In genomic region chr17:12403881-12404398, GRCh38 we compare ENCODE assay signal across 18 cellular contexts.
DNase-seq lines count a peak whose midpoint lies in the region; ATAC-seq and TF ChIP-seq lines count a peak whose summit lies in the region.
"Had no signal": no experiment of that assay in that cellular context is flagged by ENCODE, and none has a peak within 500 bp of the region (broad histone marks: within the 10 kb centered on the region; RNA-seq: fewer than 3 reads in every experiment).

No MANE protein-coding gene starts in this region.

- peaks cover 54% of the 10 kb centered on the region for H3K4me1 Mint-ChIP-seq in HFFc6 (ENCODE audit: low read depth)
- H3K4me1 Mint-ChIP-seq: CD14-positive monocyte; CD4-positive, alpha-beta memory T cell; GM23338; IgD-negative memory B cell had no signal

- CTCF ChIA-PET in A673 (lab: Charles Lee) = no interaction called here

- no peaks in the 10 kb centered on the region; the same call in 1 of the 2 replicates for H3K9me3 ChIP-seq in SJSA1 (replicated peaks)
- no peaks in the 10 kb centered on the region for H3K9me3 ChIP-seq in A673 (ENCODE audit: low read depth, low read length, poor library complexity, severe bottlenecking)
- H3K9me3 ChIP-seq: BLaER1 had no signal

- no peaks in the 10 kb centered on the region for H3K9me3 Mint-ChIP-seq in HFFc6
- H3K9me3 Mint-ChIP-seq: GM23338, IgD-negative memory B cell had no signal

- peaks cover 2% of the 10 kb centered on the region; the same call in 1 of the 2 replicates for H3K27me3 Mint-ChIP-seq in HFFc6 (ENCODE audit: insufficient read depth)
- H3K27me3 Mint-ChIP-seq: CD4-positive, alpha-beta memory T cell; IgD-negative memory B cell had no signal

- H3K4me1 ChIP-seq in SJSA1 (replicated peaks) (peaks cover 41% of the 10 kb centered on the region), A673 (ENCODE audit: insufficient read depth, low read length, poor library complexity, severe bottlenecking) (no peaks in the 10 kb centered on the region)
- H3K4me1 ChIP-seq: BLaER1 had no signal

- H3K36me3 Mint-ChIP-seq in HFFc6 (ENCODE audit: low read depth) = no peaks in the 10 kb centered on the region
- H3K36me3 Mint-ChIP-seq: CD14-positive monocyte; CD4-positive, alpha-beta memory T cell; IgD-negative memory B cell had no signal

- TF ChIP-seq CTCF in HFFc6 (IDR thresholded peaks at IDR 0.05) = no peak
- TF ChIP-seq CTCF in fibroblast of mammary gland (conservative IDR thresholded peaks at IDR 0.05; ENCODE audit: control insufficient read depth, insufficient read depth, low read depth, low read length) = no peak
- no peak for TF ChIP-seq CTCF in A673 (conservative IDR thresholded peaks at IDR 0.05; ENCODE audit: low read depth, low read length)

- no peak for ATAC-seq in HG03135 (IDR thresholded peaks at IDR 0.05; ENCODE audit: unreplicated experiment)
- no peak for ATAC-seq in GM21447 (IDR thresholded peaks at IDR 0.05; ENCODE audit: unreplicated experiment)
- ATAC-seq: GM23338 had no signal

- BruUV-seq in A673 (replicated peaks; lab: Mats Ljungman, UMichigan) = no TSS peak

- peak overlapping the region; percentile 86 for H3K27ac ChIP-seq in SJSA1
- no peak overlapping the region for H3K27ac ChIP-seq in A673 (ENCODE audit: low read depth, low read length, poor library complexity, severe bottlenecking)
- H3K27ac ChIP-seq: BLaER1, HL-60 had no signal

- no peak overlapping the region; the same call in 1 of the 2 replicates for H3K4me3 Mint-ChIP-seq in HFFc6
- H3K4me3 Mint-ChIP-seq: CD14-positive monocyte; CD4-positive, alpha-beta memory T cell; GM23338; IgD-negative memory B cell had no signal

- H3K4me3 ChIP-seq in SJSA1 (no peak overlapping the region), fibroblast of mammary gland (ENCODE audit: control insufficient read depth, low read depth, low read length) (no peak overlapping the region), A673 (ENCODE audit: low read depth, low read length, poor library complexity, severe bottlenecking) (no peak overlapping the region)
- H3K4me3 ChIP-seq: BLaER1, GM23338 had no signal

- POLR2A ChIA-PET in A673 (lab: Charles Lee; ENCODE audit: low non-redundant PET) = no interaction called here

- intact Hi-C loops in A673 (cut with micrococcal nuclease; ENCODE audit: unreplicated experiment) = no loop called here

- DNase-seq in Daoy (ENCODE audit: low read depth) (peak; percentile 63), HFFc6 (no peak), SJSA1 (ENCODE audit: low read depth in 1 of 2, low spot score in 2 of 2) (peak in 1 of 2 experiments; percentile 12), fibroblast of mammary gland (ENCODE audit: low read depth) (peak; percentile 16), A673 (ENCODE audit: low spot score) (no peak), NOMO-1 treated with dmso at 0.1 percent for 144 hours (lab: John Stamatoyannopoulos, UW; ENCODE audit: unreplicated experiment) (no peak)
- DNase-seq: CD4-positive, alpha-beta memory T cell; GDM1; HCEC 1CT; Karpas-422; KBM-7 had no signal

- H3K36me3 ChIP-seq in SJSA1 = no peaks in the 10 kb centered on the region
- no peaks in the 10 kb centered on the region for H3K36me3 ChIP-seq in A673 (ENCODE audit: insufficient read depth, low read length, poor library complexity, severe bottlenecking)
- H3K36me3 ChIP-seq: BLaER1 had no signal

- peak overlapping the region; percentile 96 for H3K27ac Mint-ChIP-seq in HFFc6
- H3K27ac Mint-ChIP-seq: CD14-positive monocyte; CD4-positive, alpha-beta memory T cell; GM23338; IgD-negative memory B cell had no signal

- H3K27me3 ChIP-seq in SJSA1 (replicated peaks) = no peaks in the 10 kb centered on the region
- peaks cover 7% of the 10 kb centered on the region for H3K27me3 ChIP-seq in A673 (replicated peaks; ENCODE audit: insufficient read depth, low read depth, low read length, poor library complexity)
- H3K27me3 ChIP-seq: BLaER1 had no signal

Comparison
In these comparisons a context has a peak if more than half of its experiments do, and no peak if none do; other contexts are left out.
1. DNase-seq: peak in Daoy (single experiment) and fibroblast of mammary gland (single experiment); none in HFFc6 (single experiment), A673 (single experiment) and NOMO-1 treated with dmso at 0.1 percent for 144 hours (single experiment).